1 cellular context compared by ENCODE assay signal in the genomic region with DNA sequence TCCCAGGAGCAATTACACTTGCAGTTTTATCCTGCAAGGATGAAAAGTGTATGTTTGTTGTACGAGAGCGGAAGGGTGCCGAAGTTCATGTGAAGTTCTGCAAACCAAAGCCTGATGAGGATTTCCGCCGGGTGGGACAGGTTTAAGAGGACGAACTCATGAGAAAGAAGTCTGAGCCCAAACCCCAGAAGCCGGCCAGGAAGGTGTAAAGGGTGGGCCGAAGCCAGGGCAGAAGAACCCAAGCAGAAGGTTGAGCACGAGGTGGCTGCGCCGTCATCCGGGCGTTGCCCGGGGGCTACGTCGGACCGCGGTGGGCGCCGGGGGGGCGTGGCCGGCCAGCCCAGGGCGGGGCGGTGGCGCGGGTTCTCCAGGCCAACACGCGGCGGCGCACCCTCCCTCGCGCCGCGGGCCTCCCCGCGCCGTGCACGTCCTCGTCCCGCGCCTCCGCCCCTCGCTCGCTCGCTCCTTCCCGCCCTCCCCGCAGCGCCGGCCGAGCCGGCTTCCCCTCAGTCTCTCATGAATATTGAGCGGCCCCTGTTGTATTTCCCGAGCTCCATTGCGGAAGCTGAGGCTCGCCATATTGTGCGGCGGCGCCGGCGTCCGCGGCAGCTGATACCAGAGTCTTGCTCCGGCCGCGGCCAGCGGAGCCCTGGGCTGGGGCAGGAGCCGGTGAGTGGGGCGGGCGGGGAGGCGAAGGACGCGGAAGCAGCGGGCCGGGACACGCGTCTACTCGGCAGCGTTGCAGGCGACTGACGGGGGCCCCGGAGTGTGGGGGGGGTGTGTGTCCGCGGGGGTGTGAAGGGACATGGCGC.
TF ChIP-seq lines count a peak whose summit lies in the region.

A gene (plus strand): TSS at position 578 of the 812 bp plus-strand sequence. CDS start 41,996 bp downstream, outside the sequence.

TF ChIP-seq in HepG2, 621 proteins besides CTCF, POLR2A, EP300 and RAD21 (continued from another document and continues in another):
- TF ChIP-seq, protein P1, sequence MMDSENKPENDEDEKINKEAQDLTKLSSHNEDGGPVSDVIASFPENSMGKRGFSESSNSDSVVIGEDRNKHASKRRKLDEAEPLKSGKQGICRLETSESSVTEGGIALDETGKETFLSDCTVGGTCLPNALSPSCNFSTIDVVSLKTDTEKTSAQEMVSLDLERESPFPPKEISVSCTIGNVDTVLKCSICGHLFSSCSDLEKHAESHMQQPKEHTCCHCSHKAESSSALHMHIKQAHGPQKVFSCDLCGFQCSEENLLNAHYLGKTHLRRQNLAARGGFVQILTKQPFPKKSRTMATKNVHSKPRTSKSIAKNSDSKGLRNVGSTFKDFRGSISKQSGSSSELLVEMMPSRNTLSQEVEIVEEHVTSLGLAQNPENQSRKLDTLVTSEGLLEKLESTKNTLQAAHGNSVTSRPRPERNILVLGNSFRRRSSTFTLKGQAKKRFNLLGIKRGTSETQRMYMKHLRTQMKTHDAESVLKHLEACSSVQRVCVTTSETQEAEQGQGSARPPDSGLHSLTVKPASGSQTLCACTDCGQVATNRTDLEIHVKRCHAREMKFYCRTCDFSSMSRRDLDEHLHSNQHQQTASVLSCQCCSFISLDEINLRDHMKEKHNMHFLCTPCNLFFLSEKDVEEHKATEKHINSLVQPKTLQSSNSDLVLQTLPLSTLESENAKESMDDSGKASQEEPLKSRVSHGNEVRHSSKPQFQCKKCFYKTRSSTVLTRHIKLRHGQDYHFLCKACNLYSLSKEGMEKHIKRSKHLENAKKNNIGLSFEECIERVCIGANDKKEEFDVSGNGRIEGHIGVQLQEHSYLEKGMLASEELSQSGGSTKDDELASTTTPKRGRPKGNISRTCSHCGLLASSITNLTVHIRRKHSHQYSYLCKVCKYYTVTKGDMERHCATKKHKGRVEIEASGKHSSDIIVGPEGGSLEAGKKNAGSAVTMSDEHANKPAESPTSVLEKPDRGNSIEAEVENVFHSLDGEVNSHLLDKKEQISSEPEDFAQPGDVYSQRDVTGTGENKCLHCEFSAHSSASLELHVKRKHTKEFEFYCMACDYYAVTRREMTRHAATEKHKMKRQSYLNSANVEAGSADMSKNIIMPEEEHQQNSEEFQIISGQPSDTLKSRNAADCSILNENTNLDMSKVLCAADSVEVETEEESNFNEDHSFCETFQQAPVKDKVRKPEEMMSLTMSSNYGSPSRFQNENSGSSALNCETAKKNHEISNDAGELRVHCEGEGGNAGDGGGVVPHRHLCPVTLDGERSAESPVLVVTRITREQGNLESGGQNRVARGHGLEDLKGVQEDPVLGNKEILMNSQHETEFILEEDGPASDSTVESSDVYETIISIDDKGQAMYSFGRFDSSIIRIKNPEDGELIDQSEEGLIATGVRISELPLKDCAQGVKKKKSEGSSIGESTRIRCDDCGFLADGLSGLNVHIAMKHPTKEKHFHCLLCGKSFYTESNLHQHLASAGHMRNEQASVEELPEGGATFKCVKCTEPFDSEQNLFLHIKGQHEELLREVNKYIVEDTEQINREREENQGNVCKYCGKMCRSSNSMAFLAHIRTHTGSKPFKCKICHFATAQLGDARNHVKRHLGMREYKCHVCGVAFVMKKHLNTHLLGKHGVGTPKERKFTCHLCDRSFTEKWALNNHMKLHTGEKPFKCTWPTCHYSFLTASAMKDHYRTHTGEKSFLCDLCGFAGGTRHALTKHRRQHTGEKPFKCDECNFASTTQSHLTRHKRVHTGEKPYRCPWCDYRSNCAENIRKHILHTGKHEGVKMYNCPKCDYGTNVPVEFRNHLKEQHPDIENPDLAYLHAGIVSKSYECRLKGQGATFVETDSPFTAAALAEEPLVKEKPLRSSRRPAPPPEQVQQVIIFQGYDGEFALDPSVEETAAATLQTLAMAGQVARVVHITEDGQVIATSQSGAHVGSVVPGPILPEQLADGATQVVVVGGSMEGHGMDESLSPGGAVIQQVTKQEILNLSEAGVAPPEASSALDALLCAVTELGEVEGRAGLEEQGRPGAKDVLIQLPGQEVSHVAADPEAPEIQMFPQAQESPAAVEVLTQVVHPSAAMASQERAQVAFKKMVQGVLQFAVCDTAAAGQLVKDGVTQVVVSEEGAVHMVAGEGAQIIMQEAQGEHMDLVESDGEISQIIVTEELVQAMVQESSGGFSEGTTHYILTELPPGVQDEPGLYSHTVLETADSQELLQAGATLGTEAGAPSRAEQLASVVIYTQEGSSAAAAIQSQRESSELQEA (CRISPR knock-in tag; IDR thresholded peaks at IDR 0.05; ENCODE audit: not compliant biosample characterization): no peak
- TF ChIP-seq MXI1 (IDR thresholded peaks at IDR 0.05; ENCODE audit: borderline replicate concordance, low read depth, low read length): peak; percentile 50; the same call in 1 of the 3 replicates
- TF ChIP-seq, protein P2, sequence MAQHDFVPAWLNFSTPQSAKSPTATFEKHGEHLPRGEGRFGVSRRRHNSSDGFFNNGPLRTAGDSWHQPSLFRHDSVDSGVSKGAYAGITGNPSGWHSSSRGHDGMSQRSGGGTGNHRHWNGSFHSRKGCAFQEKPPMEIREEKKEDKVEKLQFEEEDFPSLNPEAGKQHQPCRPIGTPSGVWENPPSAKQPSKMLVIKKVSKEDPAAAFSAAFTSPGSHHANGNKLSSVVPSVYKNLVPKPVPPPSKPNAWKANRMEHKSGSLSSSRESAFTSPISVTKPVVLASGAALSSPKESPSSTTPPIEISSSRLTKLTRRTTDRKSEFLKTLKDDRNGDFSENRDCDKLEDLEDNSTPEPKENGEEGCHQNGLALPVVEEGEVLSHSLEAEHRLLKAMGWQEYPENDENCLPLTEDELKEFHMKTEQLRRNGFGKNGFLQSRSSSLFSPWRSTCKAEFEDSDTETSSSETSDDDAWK (CRISPR knock-in tag; IDR thresholded peaks at IDR 0.05): no peak
- TF ChIP-seq KMT2B (CRISPR knock-in tag; IDR thresholded peaks at IDR 0.05): no peak; the same call in 1 of the 2 replicates
- TF ChIP-seq, protein P3, sequence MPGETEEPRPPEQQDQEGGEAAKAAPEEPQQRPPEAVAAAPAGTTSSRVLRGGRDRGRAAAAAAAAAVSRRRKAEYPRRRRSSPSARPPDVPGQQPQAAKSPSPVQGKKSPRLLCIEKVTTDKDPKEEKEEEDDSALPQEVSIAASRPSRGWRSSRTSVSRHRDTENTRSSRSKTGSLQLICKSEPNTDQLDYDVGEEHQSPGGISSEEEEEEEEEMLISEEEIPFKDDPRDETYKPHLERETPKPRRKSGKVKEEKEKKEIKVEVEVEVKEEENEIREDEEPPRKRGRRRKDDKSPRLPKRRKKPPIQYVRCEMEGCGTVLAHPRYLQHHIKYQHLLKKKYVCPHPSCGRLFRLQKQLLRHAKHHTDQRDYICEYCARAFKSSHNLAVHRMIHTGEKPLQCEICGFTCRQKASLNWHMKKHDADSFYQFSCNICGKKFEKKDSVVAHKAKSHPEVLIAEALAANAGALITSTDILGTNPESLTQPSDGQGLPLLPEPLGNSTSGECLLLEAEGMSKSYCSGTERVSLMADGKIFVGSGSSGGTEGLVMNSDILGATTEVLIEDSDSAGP (CRISPR knock-in tag; IDR thresholded peaks at IDR 0.05; ENCODE audit: borderline replicate concordance): no peak; the same call in 1 of the 2 replicates
- TF ChIP-seq NPAS2 (CRISPR knock-in tag; IDR thresholded peaks at IDR 0.05; ENCODE audit: borderline replicate concordance): no peak
- TF ChIP-seq, protein P4, sequence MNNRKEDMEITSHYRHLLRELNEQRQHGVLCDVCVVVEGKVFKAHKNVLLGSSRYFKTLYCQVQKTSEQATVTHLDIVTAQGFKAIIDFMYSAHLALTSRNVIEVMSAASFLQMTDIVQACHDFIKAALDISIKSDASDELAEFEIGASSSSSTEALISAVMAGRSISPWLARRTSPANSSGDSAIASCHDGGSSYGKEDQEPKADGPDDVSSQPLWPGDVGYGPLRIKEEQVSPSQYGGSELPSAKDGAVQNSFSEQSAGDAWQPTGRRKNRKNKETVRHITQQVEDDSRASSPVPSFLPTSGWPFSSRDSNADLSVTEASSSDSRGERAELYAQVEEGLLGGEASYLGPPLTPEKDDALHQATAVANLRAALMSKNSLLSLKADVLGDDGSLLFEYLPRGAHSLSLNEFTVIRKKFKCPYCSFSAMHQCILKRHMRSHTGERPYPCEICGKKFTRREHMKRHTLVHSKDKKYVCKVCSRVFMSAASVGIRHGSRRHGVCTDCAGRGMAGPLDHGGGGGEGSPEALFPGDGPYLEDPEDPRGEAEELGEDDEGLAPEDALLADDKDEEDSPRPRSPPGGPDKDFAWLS (CRISPR knock-in tag; IDR thresholded peaks at IDR 0.05; ENCODE audit: borderline replicate concordance): no peak
- TF ChIP-seq HIVEP1 (CRISPR knock-in tag; IDR thresholded peaks at IDR 0.05): no peak
- TF ChIP-seq MBNL3 (CRISPR knock-in tag; conservative IDR thresholded peaks at IDR 0.05): no peak
- TF ChIP-seq JARID2 (CRISPR knock-in tag; IDR thresholded peaks at IDR 0.05; ENCODE audit: insufficient replicate concordance): no peak
- TF ChIP-seq, protein P5, sequence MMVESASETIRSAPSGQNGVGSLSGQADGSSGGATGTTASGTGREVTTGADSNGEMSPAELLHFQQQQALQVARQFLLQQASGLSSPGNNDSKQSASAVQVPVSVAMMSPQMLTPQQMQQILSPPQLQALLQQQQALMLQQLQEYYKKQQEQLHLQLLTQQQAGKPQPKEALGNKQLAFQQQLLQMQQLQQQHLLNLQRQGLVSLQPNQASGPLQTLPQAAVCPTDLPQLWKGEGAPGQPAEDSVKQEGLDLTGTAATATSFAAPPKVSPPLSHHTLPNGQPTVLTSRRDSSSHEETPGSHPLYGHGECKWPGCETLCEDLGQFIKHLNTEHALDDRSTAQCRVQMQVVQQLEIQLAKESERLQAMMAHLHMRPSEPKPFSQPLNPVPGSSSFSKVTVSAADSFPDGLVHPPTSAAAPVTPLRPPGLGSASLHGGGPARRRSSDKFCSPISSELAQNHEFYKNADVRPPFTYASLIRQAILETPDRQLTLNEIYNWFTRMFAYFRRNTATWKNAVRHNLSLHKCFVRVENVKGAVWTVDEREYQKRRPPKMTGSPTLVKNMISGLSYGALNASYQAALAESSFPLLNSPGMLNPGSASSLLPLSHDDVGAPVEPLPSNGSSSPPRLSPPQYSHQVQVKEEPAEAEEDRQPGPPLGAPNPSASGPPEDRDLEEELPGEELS (CRISPR knock-in tag; IDR thresholded peaks at IDR 0.05): no peak
- peak; percentile 66 for TF ChIP-seq ELF3 (CRISPR knock-in tag; IDR thresholded peaks at IDR 0.05)
- no peak for TF ChIP-seq HMGA1 (CRISPR knock-in tag; conservative IDR thresholded peaks at IDR 0.05)
- TF ChIP-seq ZNF766 (CRISPR knock-in tag; IDR thresholded peaks at IDR 0.05; ENCODE audit: borderline replicate concordance): peak; percentile 71; the same call in 1 of the 2 replicates
- TF ChIP-seq, protein P6, sequence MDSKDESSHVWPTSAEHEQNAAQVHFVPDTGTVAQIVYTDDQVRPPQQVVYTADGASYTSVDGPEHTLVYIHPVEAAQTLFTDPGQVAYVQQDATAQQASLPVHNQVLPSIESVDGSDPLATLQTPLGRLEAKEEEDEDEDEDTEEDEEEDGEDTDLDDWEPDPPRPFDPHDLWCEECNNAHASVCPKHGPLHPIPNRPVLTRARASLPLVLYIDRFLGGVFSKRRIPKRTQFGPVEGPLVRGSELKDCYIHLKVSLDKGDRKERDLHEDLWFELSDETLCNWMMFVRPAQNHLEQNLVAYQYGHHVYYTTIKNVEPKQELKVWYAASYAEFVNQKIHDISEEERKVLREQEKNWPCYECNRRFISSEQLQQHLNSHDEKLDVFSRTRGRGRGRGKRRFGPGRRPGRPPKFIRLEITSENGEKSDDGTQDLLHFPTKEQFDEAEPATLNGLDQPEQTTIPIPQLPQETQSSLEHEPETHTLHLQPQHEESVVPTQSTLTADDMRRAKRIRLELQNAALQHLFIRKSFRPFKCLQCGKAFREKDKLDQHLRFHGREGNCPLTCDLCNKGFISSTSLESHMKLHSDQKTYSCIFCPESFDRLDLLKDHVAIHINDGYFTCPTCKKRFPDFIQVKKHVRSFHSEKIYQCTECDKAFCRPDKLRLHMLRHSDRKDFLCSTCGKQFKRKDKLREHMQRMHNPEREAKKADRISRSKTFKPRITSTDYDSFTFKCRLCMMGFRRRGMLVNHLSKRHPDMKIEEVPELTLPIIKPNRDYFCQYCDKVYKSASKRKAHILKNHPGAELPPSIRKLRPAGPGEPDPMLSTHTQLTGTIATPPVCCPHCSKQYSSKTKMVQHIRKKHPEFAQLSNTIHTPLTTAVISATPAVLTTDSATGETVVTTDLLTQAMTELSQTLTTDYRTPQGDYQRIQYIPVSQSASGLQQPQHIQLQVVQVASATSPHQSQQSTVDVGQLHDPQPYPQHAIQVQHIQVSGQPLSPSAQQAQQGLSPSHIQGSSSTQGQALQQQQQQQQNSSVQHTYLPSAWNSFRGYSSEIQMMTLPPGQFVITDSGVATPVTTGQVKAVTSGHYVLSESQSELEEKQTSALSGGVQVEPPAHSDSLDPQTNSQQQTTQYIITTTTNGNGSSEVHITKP (CRISPR knock-in tag; IDR thresholded peaks at IDR 0.05; ENCODE audit: low read depth): no peak
- peak; percentile 80; the same call in 1 of the 2 replicates for TF ChIP-seq RNF2 (conservative IDR thresholded peaks at IDR 0.05; ENCODE audit: low read depth)
- TF ChIP-seq, protein P7, sequence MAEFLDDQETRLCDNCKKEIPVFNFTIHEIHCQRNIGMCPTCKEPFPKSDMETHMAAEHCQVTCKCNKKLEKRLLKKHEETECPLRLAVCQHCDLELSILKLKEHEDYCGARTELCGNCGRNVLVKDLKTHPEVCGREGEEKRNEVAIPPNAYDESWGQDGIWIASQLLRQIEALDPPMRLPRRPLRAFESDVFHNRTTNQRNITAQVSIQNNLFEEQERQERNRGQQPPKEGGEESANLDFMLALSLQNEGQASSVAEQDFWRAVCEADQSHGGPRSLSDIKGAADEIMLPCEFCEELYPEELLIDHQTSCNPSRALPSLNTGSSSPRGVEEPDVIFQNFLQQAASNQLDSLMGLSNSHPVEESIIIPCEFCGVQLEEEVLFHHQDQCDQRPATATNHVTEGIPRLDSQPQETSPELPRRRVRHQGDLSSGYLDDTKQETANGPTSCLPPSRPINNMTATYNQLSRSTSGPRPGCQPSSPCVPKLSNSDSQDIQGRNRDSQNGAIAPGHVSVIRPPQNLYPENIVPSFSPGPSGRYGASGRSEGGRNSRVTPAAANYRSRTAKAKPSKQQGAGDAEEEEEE (CRISPR knock-in tag; IDR thresholded peaks at IDR 0.05; ENCODE audit: borderline replicate concordance): no peak
- no peak for TF ChIP-seq ZNF160 (CRISPR knock-in tag; IDR thresholded peaks at IDR 0.05)
- TF ChIP-seq ZBTB3 (CRISPR knock-in tag; IDR thresholded peaks at IDR 0.05; ENCODE audit: borderline replicate concordance, low read depth): no peak
- no peak for TF ChIP-seq CCDC6 (CRISPR knock-in tag; IDR thresholded peaks at IDR 0.05)
- TF ChIP-seq, protein P8, sequence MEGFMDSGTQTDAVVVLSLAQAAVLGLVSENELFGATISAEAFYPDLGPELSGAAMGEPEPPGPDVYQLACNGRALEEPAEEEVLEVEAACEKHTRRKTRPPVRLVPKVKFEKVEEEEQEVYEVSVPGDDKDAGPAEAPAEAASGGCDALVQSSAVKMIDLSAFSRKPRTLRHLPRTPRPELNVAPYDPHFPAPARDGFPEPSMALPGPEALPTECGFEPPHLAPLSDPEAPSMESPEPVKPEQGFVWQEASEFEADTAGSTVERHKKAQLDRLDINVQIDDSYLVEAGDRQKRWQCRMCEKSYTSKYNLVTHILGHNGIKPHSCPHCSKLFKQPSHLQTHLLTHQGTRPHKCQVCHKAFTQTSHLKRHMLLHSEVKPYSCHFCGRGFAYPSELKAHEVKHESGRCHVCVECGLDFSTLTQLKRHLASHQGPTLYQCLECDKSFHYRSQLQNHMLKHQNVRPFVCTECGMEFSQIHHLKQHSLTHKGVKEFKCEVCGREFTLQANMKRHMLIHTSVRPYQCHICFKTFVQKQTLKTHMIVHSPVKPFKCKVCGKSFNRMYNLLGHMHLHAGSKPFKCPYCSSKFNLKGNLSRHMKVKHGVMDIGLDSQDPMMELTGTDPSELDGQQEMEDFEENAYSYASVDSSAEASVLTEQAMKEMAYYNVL (CRISPR knock-in tag; IDR thresholded peaks at IDR 0.05; ENCODE audit: borderline replicate concordance): no peak
- no peak for TF ChIP-seq ZNF674 (CRISPR knock-in tag; IDR thresholded peaks at IDR 0.05; ENCODE audit: low read depth)
- no peak for TF ChIP-seq MTF1 (CRISPR knock-in tag; IDR thresholded peaks at IDR 0.05)
- TF ChIP-seq ZSCAN31 (CRISPR knock-in tag; IDR thresholded peaks at IDR 0.05; ENCODE audit: low read depth): peak; percentile 53; the same call in 1 of the 2 replicates
